Comparison of ENCODE assay signal across 15 cellular contexts in genomic region chr19:45391346-45391745, GRCh38. TPM values are rescaled to one million over a fixed set of nuclear protein-coding genes. Genes with fewer than 3 reads are reported as not detected.
DNase-seq lines count a peak whose midpoint lies in the region; ATAC-seq, FAIRE-seq and TF ChIP-seq lines count a peak whose summit lies in the region.
"Had no signal": no experiment of that assay in that cellular context is flagged by ENCODE, and none has a peak within 500 bp of the region (broad histone marks: within the 10 kb centered on the region; RNA-seq: fewer than 3 reads in every experiment).

No MANE protein-coding gene starts in this region.

- no peaks in the 10 kb centered on the region for H3K36me3 ChIP-seq in GM12878 (ENCODE audit: control insufficient read depth in 2 of 2, insufficient read depth in 2 of 2, low read length in 1 of 2)

- POLR2A ChIA-PET in GM12878 (lab: Charles Lee), result no interaction called here

- 0 out of 2 replicates have a peak overlapping the region, but pooled peaks have one; percentile 25 for H3K9ac ChIP-seq in GM12878 (ENCODE audit: control insufficient read depth, insufficient read depth, low read length)

- peak overlapping the region; percentile 18; the same call in 1 of the 2 replicates for H3K27ac ChIP-seq in 22Rv1
- no peak overlapping the region for H3K27ac ChIP-seq in GM12878 (ENCODE audit: control insufficient read depth, insufficient read depth)
- H3K27ac ChIP-seq: pancreas, WERI-Rb-1 had no signal

- no TSS peak for BruUV-seq in GM12878 (replicated peaks; lab: Mats Ljungman, UMichigan)

- TF ChIP-seq POLR2A in GM12878 (IDR thresholded peaks at IDR 0.05; ENCODE audit: low read depth, low read length) (no peak), erythroblast (IDR thresholded peaks at IDR 0.05; ENCODE audit: low read length) (no peak)

- H3K4me1 ChIP-seq in GM12878 (ENCODE audit: control insufficient read depth, insufficient read depth, low read length), result no peaks in the 10 kb centered on the region
- H3K4me1 ChIP-seq: pancreas had no signal

- no peak for TF ChIP-seq RAD21 in GM12878 (IDR thresholded peaks at IDR 0.05; ENCODE audit: insufficient read depth, low read depth, low read length)

- no peaks in the 10 kb centered on the region for H3K79me2 ChIP-seq in GM12878 (ENCODE audit: control insufficient read depth, insufficient read depth, low read length)

- TF ChIP-seq CTCF in 22Rv1 (IDR thresholded peaks at IDR 0.05) (no peak), GM10266 (IDR thresholded peaks at IDR 0.05; ENCODE audit: control insufficient read depth, insufficient read depth, low read depth, missing control alignments) (no peak), GM12878 (IDR thresholded peaks at IDR 0.05 in 2 of 3, conservative IDR thresholded peaks at IDR 0.05 in 1 of 3; ENCODE audit: control insufficient read depth in 2 of 3, extremely low read depth in 1 of 3, insufficient read depth in 1 of 3, low read depth in 3 of 3, low read length in 3 of 3) (no peak)

- H2AFZ ChIP-seq in GM12878 (ENCODE audit: control insufficient read depth, low read depth, low read length), result no peak overlapping the region; the same call in 1 of the 2 replicates

- peak; percentile 72 for FAIRE-seq in GM12878 (lab: Jason Lieb, UNC)
- FAIRE-seq: pancreas had no signal

- CTCF ChIA-PET in GM12878 (lab: Yijun Ruan, JAX), result interaction anchor here (0.7 to 1.2 kb wide), 2 partner anchors 10 to 11 kb away, joined by 3 to 4 read pairs; no protein-coding TSS in a partner anchor

- H4K20me1 ChIP-seq in GM12878 (ENCODE audit: control insufficient read depth, insufficient read depth), result no peaks in the 10 kb centered on the region

- SMC1A ChIA-PET in GM12878 (lab: Charles Lee; ENCODE audit: uncharacterized antibody, unreplicated experiment), result interaction anchor here (1.4 kb wide), 1 partner anchor 13 kb away, joined by 4 read pairs; no protein-coding TSS in a partner anchor

- DNase-seq in GM10266 (ENCODE audit: extremely low spot score) (peak; percentile 44), NCI-H1694 treated with DMSO at 0.1 percent for 48 hours (lab: John Stamatoyannopoulos, UW) (peak; percentile 16), GM12878 (ENCODE audit: low read depth, low spot score) (no peak), erythroblast (lab: John Stamatoyannopoulos, UW) (no peak)
- DNase-seq: caudate nucleus; left cardiac atrium; stimulated activated CD4-positive, alpha-beta T cell treated with anti-CD3 and anti-CD28 coated beads, Interleukin-2, amount 100 ng/mL, for 24 hours; WERI-Rb-1 had no signal

- no peaks in the 10 kb centered on the region for H3K27me3 ChIP-seq in GM12878 (replicated peaks in 1 of 2; ENCODE audit: control insufficient read depth in 2 of 2, insufficient read depth in 2 of 2, low read length in 1 of 2)
- H3K27me3 ChIP-seq: pancreas had no signal

- in situ Hi-C loops in GM12878 (cut with MboI), result no loop called here

- no peak overlapping the region for H3K4me3 ChIP-seq in GM12878
- H3K4me3 ChIP-seq: pancreas had no signal

- intact Hi-C loops in GM12878 (cut with micrococcal nuclease; ENCODE audit: unreplicated experiment), result no loop called here

- peak overlapping the region; percentile 54; the same call in 1 of the 2 replicates for H3K4me2 ChIP-seq in GM12878 (ENCODE audit: control insufficient read depth, insufficient read depth)

- TF ChIP-seq EP300 in GM12878 (IDR thresholded peaks at IDR 0.05; ENCODE audit: borderline replicate concordance in 1 of 2, control insufficient read depth in 1 of 2, low read depth in 2 of 2, low read length in 2 of 2), result no peak

- no peaks in the 10 kb centered on the region for H3K9me3 ChIP-seq in GM12878 (replicated peaks; ENCODE audit: control insufficient read depth, insufficient read depth, low read length)
- H3K9me3 ChIP-seq: pancreas had no signal

- ATAC-seq in GM12878 (peak; percentile 97), HG02981 (IDR thresholded peaks at IDR 0.05; ENCODE audit: unreplicated experiment) (no peak), HG02588 (IDR thresholded peaks at IDR 0.05; ENCODE audit: unreplicated experiment) (no peak), GM21786 (IDR thresholded peaks at IDR 0.05; ENCODE audit: unreplicated experiment) (no peak)
- ATAC-seq: left cardiac atrium had no signal

- 80% methylated on average over 3 of the region's 3 CpGs for WGBS in GM12878 (ENCODE audit: insufficient coverage, insufficient replicate concordance, low lambda C conversion rate, missing lambda C conversion rate)

- RAD21 ChIA-PET in GM12878 (lab: Charles Lee; ENCODE audit: unreplicated experiment), result no interaction called here

RNA-seq across cellular contexts. Expression of gene PPP1R13L, which starts 13.5 kb away (rescaled TPM):
- 34.6 and 46.1 TPM in 2 replicates for total RNA-seq in GM12878 (2013; cell fraction: nucleolus; rRNA removed)
- total RNA-seq in GM12878 (2014; rRNA removed), result 1.8 and 2.5 TPM in 2 replicates
- 1.2 and 1.3 TPM in 2 replicates for total RNA-seq in GM12878 (2014; rRNA removed; fragmentation: Illumina TruSeq; extraction: Trizol)
- 10.0 and 11.0 TPM in 2 replicates for total RNA-seq in GM12878 (2021)
- 15.1 TPM for polyA plus RNA-seq in GM12878 (2011; ENCODE audit: low read depth)
- 2.3 and 2.4 TPM in 2 replicates for polyA plus RNA-seq in GM12878 (2011; rRNA removed)
- 3.5 and 3.6 TPM in 2 replicates for polyA plus RNA-seq in GM12878 (2011; cell fraction: cytosol; rRNA removed)
- 15.1 and 17.8 TPM in 2 replicates for polyA plus RNA-seq in GM12878 (2011; cell fraction: nucleus; rRNA removed)
- polyA plus RNA-seq in GM12878 (2012), result 23.7 and 26.2 TPM in 2 replicates
- 3.0 and 3.3 TPM in 2 replicates for polyA plus RNA-seq in GM12878 (2014; fragmentation: Illumina TruSeq; extraction: Trizol)
- 1 to 10 TPM in 1 of 2 experiments, under 1 TPM in 1; 0.40 to 1.9 TPM for polyA plus RNA-seq in GM12878 (2014; fragmentation: Nextera tagmentation; extraction: Ambion mirVana)
- polyA plus RNA-seq in GM12878 (2014; rRNA removed), result 4.4 and 4.7 TPM in 2 replicates
- 1 to 10 TPM; 2.4 to 2.6 TPM for polyA plus RNA-seq in GM12878 (2016; fragmentation: Nextera tagmentation; extraction: Ambion mirVana)
- 2.3 and 4.3 TPM in 2 replicates for polyA minus RNA-seq in GM12878 (2011; rRNA and poly(A)+ RNA removed)
- polyA minus RNA-seq in GM12878 (2011; cell fraction: cytosol; rRNA and poly(A)+ RNA removed), result 2.5 and 4.3 TPM in 2 replicates
- 3.1 and 4.4 TPM in 2 replicates for polyA minus RNA-seq in GM12878 (2011; cell fraction: nucleus; rRNA and poly(A)+ RNA removed)

RNA-seq across cellular contexts. Expression of gene POLR1G, which starts 15.1 kb away (rescaled TPM):
- 2.6 and 3.9 TPM in 2 replicates for total RNA-seq in GM12878 (2013; cell fraction: nucleolus; rRNA removed)
- total RNA-seq in GM12878 (2014; rRNA removed) (18.4 and 30.9 TPM in 2 replicates), GM12878 (2014; rRNA removed; fragmentation: Illumina TruSeq; extraction: Trizol) (19.5 and 23.2 TPM in 2 replicates), GM12878 (2021) (18.8 TPM in 2 replicates)
- polyA plus RNA-seq in GM12878 (2011; ENCODE audit: low read depth), result 1.3 TPM
- polyA plus RNA-seq in GM12878 (2011; rRNA removed) (3.1 and 5.0 TPM in 2 replicates), GM12878 (2014; fragmentation: Illumina TruSeq; extraction: Trizol) (13.3 and 22.1 TPM in 2 replicates), GM12878 (2014; fragmentation: Nextera tagmentation; extraction: Ambion mirVana) (1 to 10 TPM; 2.0 to 5.4 TPM), GM12878 (2014; rRNA removed) (17.4 and 24.4 TPM in 2 replicates), GM12878 (2016; fragmentation: Nextera tagmentation; extraction: Ambion mirVana) (10 to 100 TPM; 23.2 to 24.3 TPM)
- polyA plus RNA-seq in GM12878 (2011; cell fraction: cytosol; rRNA removed), result 5.4 and 6.9 TPM in 2 replicates
- 2.1 and 4.8 TPM in 2 replicates for polyA plus RNA-seq in GM12878 (2011; cell fraction: nucleus; rRNA removed)
- polyA plus RNA-seq in GM12878 (2012), result 3.3 and 4.2 TPM in 2 replicates
- polyA minus RNA-seq in GM12878 (2011; rRNA and poly(A)+ RNA removed), result 2.6 and 3.6 TPM in 2 replicates
- 4.0 and 6.8 TPM in 2 replicates for polyA minus RNA-seq in GM12878 (2011; cell fraction: cytosol; rRNA and poly(A)+ RNA removed)
- 1.3 and 3.3 TPM in 2 replicates for polyA minus RNA-seq in GM12878 (2011; cell fraction: nucleus; rRNA and poly(A)+ RNA removed)

RNA-seq across cellular contexts. Expression of gene ERCC2, which starts 21.0 kb away (rescaled TPM):
- total RNA-seq in GM12878 (2013; cell fraction: nucleolus; rRNA removed), result 19.5 and 22.8 TPM in 2 replicates
- total RNA-seq in GM12878 (2014; rRNA removed), result 16.9 and 18.8 TPM in 2 replicates
- 7.5 and 7.7 TPM in 2 replicates for total RNA-seq in GM12878 (2014; rRNA removed; fragmentation: Illumina TruSeq; extraction: Trizol)
- total RNA-seq in GM12878 (2021), result 38.7 and 40.1 TPM in 2 replicates
- polyA plus RNA-seq in GM12878 (2011; ENCODE audit: low read depth), result 8.8 TPM
- 7.4 and 27.2 TPM in 2 replicates for polyA plus RNA-seq in GM12878 (2011; rRNA removed)
- 16.8 and 18.1 TPM in 2 replicates for polyA plus RNA-seq in GM12878 (2011; cell fraction: cytosol; rRNA removed)
- 73.9 and 87.0 TPM in 2 replicates for polyA plus RNA-seq in GM12878 (2011; cell fraction: nucleus; rRNA removed)
- 25.0 and 25.7 TPM in 2 replicates for polyA plus RNA-seq in GM12878 (2012)
- polyA plus RNA-seq in GM12878 (2014; fragmentation: Illumina TruSeq; extraction: Trizol), result 7.6 and 20.5 TPM in 2 replicates
- 1 to 10 TPM; 1.3 to 2.4 TPM for polyA plus RNA-seq in GM12878 (2014; fragmentation: Nextera tagmentation; extraction: Ambion mirVana)
- 20.6 and 24.9 TPM in 2 replicates for polyA plus RNA-seq in GM12878 (2014; rRNA removed)
- 10 to 100 TPM in 1 of 2 experiments, 1 to 10 TPM in 1; 9.8 to 12.5 TPM for polyA plus RNA-seq in GM12878 (2016; fragmentation: Nextera tagmentation; extraction: Ambion mirVana)
- 25.1 and 39.2 TPM in 2 replicates for polyA minus RNA-seq in GM12878 (2011; rRNA and poly(A)+ RNA removed)
- 9.8 and 10.8 TPM in 2 replicates for polyA minus RNA-seq in GM12878 (2011; cell fraction: cytosol; rRNA and poly(A)+ RNA removed)
- 16.8 and 27.8 TPM in 2 replicates for polyA minus RNA-seq in GM12878 (2011; cell fraction: nucleus; rRNA and poly(A)+ RNA removed)

RNA-seq across cellular contexts. Expression of gene ERCC1, which starts 32.4 kb away (rescaled TPM):
- total RNA-seq in GM12878 (2013; cell fraction: nucleolus; rRNA removed), result 59.3 and 59.4 TPM in 2 replicates
- total RNA-seq in GM12878 (2014; rRNA removed) (74.7 and 82.6 TPM in 2 replicates), GM12878 (2014; rRNA removed; fragmentation: Illumina TruSeq; extraction: Trizol) (45.4 and 57.2 TPM in 2 replicates), GM12878 (2021) (70.1 and 75.3 TPM in 2 replicates)
- 161 TPM for polyA plus RNA-seq in GM12878 (2011; ENCODE audit: low read depth)
- polyA plus RNA-seq in GM12878 (2011; rRNA removed) (36.8 and 65.0 TPM in 2 replicates), GM12878 (2014; fragmentation: Illumina TruSeq; extraction: Trizol) (23.1 and 52.0 TPM in 2 replicates), GM12878 (2014; fragmentation: Nextera tagmentation; extraction: Ambion mirVana) (10 to 100 TPM; 14.7 to 36.8 TPM), GM12878 (2014; rRNA removed) (104 and 113 TPM in 2 replicates), GM12878 (2016; fragmentation: Nextera tagmentation; extraction: Ambion mirVana) (10 to 100 TPM; 54.2 to 66.8 TPM)
- 105 and 127 TPM in 2 replicates for polyA plus RNA-seq in GM12878 (2011; cell fraction: cytosol; rRNA removed)
- polyA plus RNA-seq in GM12878 (2011; cell fraction: nucleus; rRNA removed), result 101 and 105 TPM in 2 replicates
- polyA plus RNA-seq in GM12878 (2012), result 49.9 and 53.1 TPM in 2 replicates
- polyA minus RNA-seq in GM12878 (2011; rRNA and poly(A)+ RNA removed), result 51.6 and 101 TPM in 2 replicates
- polyA minus RNA-seq in GM12878 (2011; cell fraction: cytosol; rRNA and poly(A)+ RNA removed), result 45.3 and 49.4 TPM in 2 replicates
- polyA minus RNA-seq in GM12878 (2011; cell fraction: nucleus; rRNA and poly(A)+ RNA removed), result 28.0 and 31.4 TPM in 2 replicates

RNA-seq across cellular contexts. Expression of gene KLC3, which starts 50.8 kb away (rescaled TPM):
- total RNA-seq in GM12878 (2013; cell fraction: nucleolus; rRNA removed), result 0.59 TPM in 1 of 2 replicates, not detected in the other
- 0.28 TPM in 1 of 2 replicates, not detected in the other for total RNA-seq in GM12878 (2014; rRNA removed)
- total RNA-seq in GM12878 (2014; rRNA removed; fragmentation: Illumina TruSeq; extraction: Trizol), result not detected in 2 replicates
- 0.33 and 0.37 TPM in 2 replicates for total RNA-seq in GM12878 (2021)
- not detected for polyA plus RNA-seq in GM12878 (2011; ENCODE audit: low read depth)
- polyA plus RNA-seq in GM12878 (2011; rRNA removed), result not detected in 2 replicates
- polyA plus RNA-seq in GM12878 (2011; cell fraction: cytosol; rRNA removed), result 0.03 TPM in 1 of 2 replicates, not detected in the other
- polyA plus RNA-seq in GM12878 (2011; cell fraction: nucleus; rRNA removed), result not detected in 2 replicates
- 0.24 and 0.31 TPM in 2 replicates for polyA plus RNA-seq in GM12878 (2012)
- 0.03 TPM in 1 of 2 replicates, not detected in the other for polyA plus RNA-seq in GM12878 (2014; fragmentation: Illumina TruSeq; extraction: Trizol)
- not detected for polyA plus RNA-seq in GM12878 (2014; fragmentation: Nextera tagmentation; extraction: Ambion mirVana)
- 0.15 and 0.38 TPM in 2 replicates for polyA plus RNA-seq in GM12878 (2014; rRNA removed)
- polyA plus RNA-seq in GM12878 (2016; fragmentation: Nextera tagmentation; extraction: Ambion mirVana), result under 1 TPM in 1 of 2 experiments, not detected in 1; 0.21 TPM
- polyA minus RNA-seq in GM12878 (2011; rRNA and poly(A)+ RNA removed), result not detected in 2 replicates
- not detected in 2 replicates for polyA minus RNA-seq in GM12878 (2011; cell fraction: cytosol; rRNA and poly(A)+ RNA removed)
- not detected in 2 replicates for polyA minus RNA-seq in GM12878 (2011; cell fraction: nucleus; rRNA and poly(A)+ RNA removed)
- polyA plus RNA-seq: CD14-positive monocyte, IgD-negative memory B cell had no signal

Comparison
In these comparisons a context has a peak if more than half of its experiments do, and no peak if none do; other contexts are left out.
1. DNase-seq: peak in GM10266 (single experiment) and NCI-H1694 treated with DMSO at 0.1 percent for 48 hours (single experiment); none in GM12878 (single experiment) and erythroblast (0 of 2).